Comparison of ENCODE assay signal across 8 cellular contexts in the genomic region with DNA sequence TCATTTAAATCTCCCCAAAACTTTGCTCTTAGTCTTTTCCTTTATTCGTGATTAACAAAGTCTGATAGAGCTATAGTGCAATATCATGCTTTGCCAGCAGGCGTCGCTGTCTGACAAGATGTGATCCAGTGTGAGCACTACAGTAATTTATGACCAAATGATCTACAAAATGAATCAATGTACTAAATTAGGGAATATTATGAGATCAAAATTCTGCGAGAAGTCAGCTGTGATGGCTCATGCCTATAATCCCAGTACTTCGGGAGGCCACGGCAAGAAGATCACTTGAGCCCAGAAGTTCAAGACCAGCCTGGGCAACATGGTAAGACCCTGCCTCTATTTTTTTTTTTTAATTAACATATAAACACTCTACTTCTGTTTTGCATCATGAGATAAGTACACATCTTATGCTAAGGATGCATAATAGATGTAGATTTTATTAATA. TPM values are rescaled to one million over a fixed set of nuclear protein-coding genes. Genes with fewer than 3 reads are reported as not detected.
DNase-seq lines count a peak whose midpoint lies in the region; ATAC-seq and TF ChIP-seq lines count a peak whose summit lies in the region.

No MANE protein-coding gene starts in this region.

- H3K4me2 ChIP-seq in OCI-LY7 (ENCODE audit: low read length) = no peak overlapping the region

- peaks cover 16% of the 10 kb centered on the region for H3K4me1 ChIP-seq in OCI-LY7 (ENCODE audit: insufficient read depth, low read length, poor library complexity, severe bottlenecking)

- CTCF ChIA-PET in OCI-LY7 (lab: Charles Lee; ENCODE audit: unreplicated experiment) = interaction anchor here (1.0 kb wide), 1 partner anchor 202 kb away, joined by 3 read pairs; no protein-coding TSS in a partner anchor

- H3K4me3 ChIP-seq in OCI-LY7 (ENCODE audit: low read depth, low read length, poor library complexity, severe bottlenecking) (no peak overlapping the region), fibroblast of pulmonary artery (replicated peaks; ENCODE audit: low read depth, low read length) (no peak overlapping the region)

- H3K9me3 ChIP-seq in OCI-LY7 (ENCODE audit: low read length) = peaks cover 6% of the 10 kb centered on the region; the same call in 1 of the 2 replicates

- no peaks in the 10 kb centered on the region for H3K9me2 ChIP-seq in OCI-LY7 (ENCODE audit: insufficient read depth, low read length)

- no peak overlapping the region for H2AFZ ChIP-seq in OCI-LY7 (ENCODE audit: low read length)

- no peak for ATAC-seq in GM19455 (IDR thresholded peaks at IDR 0.05; ENCODE audit: unreplicated experiment)
- no peak for ATAC-seq in GM19023 (IDR thresholded peaks at IDR 0.05; ENCODE audit: unreplicated experiment)

- TF ChIP-seq CTCF in OCI-LY7 (conservative IDR thresholded peaks at IDR 0.05; ENCODE audit: low read length) = peak; percentile 100
- peak; percentile 97 for TF ChIP-seq CTCF in fibroblast of pulmonary artery (IDR thresholded peaks at IDR 0.05; ENCODE audit: low read length, missing control alignments)

- H3K36me3 ChIP-seq in OCI-LY7 (ENCODE audit: insufficient read depth, low read length) = no peaks in the 10 kb centered on the region

- H3K27ac ChIP-seq in OCI-LY7 (ENCODE audit: low read depth, low read length, poor library complexity, severe bottlenecking) = no peak overlapping the region

- POLR2A ChIA-PET in OCI-LY7 (lab: Charles Lee) = interaction anchor here (0.7 to 0.9 kb wide), 3 partner anchors 34 to 202 kb away, joined by 3 to 5 read pairs (median 3); no protein-coding TSS in a partner anchor

- DNase-seq in NCI-H2196 (lab: John Stamatoyannopoulos, UW; ENCODE audit: unreplicated experiment) (peak; percentile 70), NCI-H2196 treated with DMSO at 0.1 percent for 48 hours (lab: John Stamatoyannopoulos, UW; ENCODE audit: unreplicated experiment) (no peak), OCI-LY7 (ENCODE audit: low spot score) (peak; percentile 80), activated T-cell treated with anti-CD3 and anti-CD28 coated beads for 24 hours (ENCODE audit: low read depth) (peak; percentile 80), fibroblast of pulmonary artery (ENCODE audit: low read depth) (peak; percentile 87), renal cortical epithelial cell (ENCODE audit: low read depth) (peak; percentile 67)

- intact Hi-C loops in OCI-LY7 (cut with micrococcal nuclease; ENCODE audit: unreplicated experiment) = loop anchor here (1.0 to 5.0 kb wide), 4 partner anchors 166 to 298 kb away; a partner anchor contains a TSS

- no TSS peak for BruUV-seq in OCI-LY7 (replicated peaks; lab: Mats Ljungman, UMichigan)

- H4K20me1 ChIP-seq in OCI-LY7 (ENCODE audit: insufficient read depth, low read length) = peaks cover 6% of the 10 kb centered on the region; the same call in 1 of the 2 replicates

- peaks cover 7% of the 10 kb centered on the region; the same call in 1 of the 2 replicates for H3K79me2 ChIP-seq in OCI-LY7 (ENCODE audit: insufficient read depth, low read depth, low read length)

RNA-seq across cellular contexts. Expression of a gene that starts 3.6 kb away (rescaled TPM):
- total RNA-seq in OCI-LY7 (2014; rRNA removed; shearing (Covaris generic)) = 14.0 and 17.9 TPM in 2 replicates
- total RNA-seq in OCI-LY7 (2022) (1.1 and 1.2 TPM in 2 replicates), renal cortical epithelial cell (22.4 and 34.7 TPM in 2 replicates)

RNA-seq across cellular contexts. Expression of a gene that starts 54.5 kb away (rescaled TPM):
- 8.2 and 8.5 TPM in 2 replicates for total RNA-seq in OCI-LY7 (2014; rRNA removed; shearing (Covaris generic))
- total RNA-seq in OCI-LY7 (2022) = 22.1 TPM in 2 replicates
- 14.8 and 31.5 TPM in 2 replicates for total RNA-seq in renal cortical epithelial cell
